In the genomic region with DNA sequence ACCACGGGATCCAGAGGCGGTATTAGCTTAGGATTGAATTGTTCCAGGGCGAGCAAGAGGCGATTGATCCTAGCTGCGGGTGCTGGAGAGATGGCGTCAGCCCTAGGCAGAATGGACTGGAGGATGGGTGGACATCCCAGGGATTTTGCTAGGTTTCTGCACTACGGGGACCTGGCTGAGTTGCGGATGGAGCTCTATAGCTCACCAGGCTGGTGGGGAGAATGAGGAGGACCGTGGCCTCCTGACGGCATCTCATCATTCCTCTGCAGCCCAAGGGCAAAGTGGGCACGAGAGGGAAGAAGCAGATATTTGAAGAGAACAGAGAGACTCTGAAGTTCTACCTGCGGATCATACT, we compare ENCODE assay signal across 1 cellular context.
TF ChIP-seq lines count a peak whose summit lies in the region.

No MANE protein-coding gene starts in this region.

TF ChIP-seq in HEK293, 187 proteins besides CTCF, POLR2A, EP300 and RAD21 (continued from another document):
- TF ChIP-seq, protein P1, sequence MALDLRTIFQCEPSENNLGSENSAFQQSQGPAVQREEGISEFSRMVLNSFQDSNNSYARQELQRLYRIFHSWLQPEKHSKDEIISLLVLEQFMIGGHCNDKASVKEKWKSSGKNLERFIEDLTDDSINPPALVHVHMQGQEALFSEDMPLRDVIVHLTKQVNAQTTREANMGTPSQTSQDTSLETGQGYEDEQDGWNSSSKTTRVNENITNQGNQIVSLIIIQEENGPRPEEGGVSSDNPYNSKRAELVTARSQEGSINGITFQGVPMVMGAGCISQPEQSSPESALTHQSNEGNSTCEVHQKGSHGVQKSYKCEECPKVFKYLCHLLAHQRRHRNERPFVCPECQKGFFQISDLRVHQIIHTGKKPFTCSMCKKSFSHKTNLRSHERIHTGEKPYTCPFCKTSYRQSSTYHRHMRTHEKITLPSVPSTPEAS (tag by site-specific recombination; IDR thresholded peaks at IDR 0.05), result no peak
- TF ChIP-seq, protein P2, sequence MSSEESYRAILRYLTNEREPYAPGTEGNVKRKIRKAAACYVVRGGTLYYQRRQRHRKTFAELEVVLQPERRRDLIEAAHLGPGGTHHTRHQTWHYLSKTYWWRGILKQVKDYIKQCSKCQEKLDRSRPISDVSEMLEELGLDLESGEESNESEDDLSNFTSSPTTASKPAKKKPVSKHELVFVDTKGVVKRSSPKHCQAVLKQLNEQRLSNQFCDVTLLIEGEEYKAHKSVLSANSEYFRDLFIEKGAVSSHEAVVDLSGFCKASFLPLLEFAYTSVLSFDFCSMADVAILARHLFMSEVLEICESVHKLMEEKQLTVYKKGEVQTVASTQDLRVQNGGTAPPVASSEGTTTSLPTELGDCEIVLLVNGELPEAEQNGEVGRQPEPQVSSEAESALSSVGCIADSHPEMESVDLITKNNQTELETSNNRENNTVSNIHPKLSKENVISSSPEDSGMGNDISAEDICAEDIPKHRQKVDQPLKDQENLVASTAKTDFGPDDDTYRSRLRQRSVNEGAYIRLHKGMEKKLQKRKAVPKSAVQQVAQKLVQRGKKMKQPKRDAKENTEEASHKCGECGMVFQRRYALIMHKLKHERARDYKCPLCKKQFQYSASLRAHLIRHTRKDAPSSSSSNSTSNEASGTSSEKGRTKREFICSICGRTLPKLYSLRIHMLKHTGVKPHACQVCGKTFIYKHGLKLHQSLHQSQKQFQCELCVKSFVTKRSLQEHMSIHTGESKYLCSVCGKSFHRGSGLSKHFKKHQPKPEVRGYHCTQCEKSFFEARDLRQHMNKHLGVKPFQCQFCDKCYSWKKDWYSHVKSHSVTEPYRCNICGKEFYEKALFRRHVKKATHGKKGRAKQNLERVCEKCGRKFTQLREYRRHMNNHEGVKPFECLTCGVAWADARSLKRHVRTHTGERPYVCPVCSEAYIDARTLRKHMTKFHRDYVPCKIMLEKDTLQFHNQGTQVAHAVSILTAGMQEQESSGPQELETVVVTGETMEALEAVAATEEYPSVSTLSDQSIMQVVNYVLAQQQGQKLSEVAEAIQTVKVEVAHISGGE (tag by site-specific recombination; conservative IDR thresholded peaks at IDR 0.05; ENCODE audit: low read depth), result no peak
- TF ChIP-seq SP7 (tag by site-specific recombination; IDR thresholded peaks at IDR 0.05), result no peak
- TF ChIP-seq ZNF670 (tag by site-specific recombination; IDR thresholded peaks at IDR 0.05; ENCODE audit: low read depth), result no peak
- no peak for TF ChIP-seq ZNF114 (tag by site-specific recombination; IDR thresholded peaks at IDR 0.05)
- no peak for TF ChIP-seq ZNF837 (tag by site-specific recombination; IDR thresholded peaks at IDR 0.05)
- TF ChIP-seq ZNF677 (tag by site-specific recombination; IDR thresholded peaks at IDR 0.05), result no peak
